In genomic region chr6:27642744-27643456, GRCh38 we compare ENCODE assay signal across 29 cellular contexts.
"Had no signal": no experiment of that assay in that cellular context is flagged by ENCODE, and none has a peak within 500 bp of the region (broad histone marks: within the 10 kb centered on the region; RNA-seq: fewer than 3 reads in every experiment).

No MANE protein-coding gene starts in this region.

- H3K27ac Mint-ChIP-seq: effector memory CD8-positive, alpha-beta T cell; naive thymus-derived CD4-positive, alpha-beta T cell; nephron; neural progenitor cell; progenitor cell of endocrine pancreas; stimulated activated effector memory CD8-positive, alpha-beta T cell treated with anti-CD3 and anti-CD28 coated beads, Interleukin-12 subunit alpha, Interleukin-12 subunit beta, amount 100 ng/mL, for 72 hours had no signal

- H2AFZ ChIP-seq: neural progenitor cell, parathyroid adenoma had no signal

- H3K27ac ChIP-seq: esophagus squamous epithelium, heart right ventricle, left lung, neural progenitor cell, parathyroid adenoma, stomach, thyroid gland had no signal

- H3K9me3 Mint-ChIP-seq: effector memory CD8-positive, alpha-beta T cell had no signal

- H3K4me1 Mint-ChIP-seq: nephron; neural progenitor cell; stimulated activated effector memory CD8-positive, alpha-beta T cell treated with anti-CD3 and anti-CD28 coated beads, Interleukin-12 subunit alpha, Interleukin-12 subunit beta, amount 100 ng/mL, for 72 hours had no signal

- H3K9ac ChIP-seq: neural progenitor cell, parathyroid adenoma had no signal

- H3K27me3 ChIP-seq: neural progenitor cell, thyroid gland had no signal

- H3K79me2 ChIP-seq: parathyroid adenoma had no signal

- H3K4me3 Mint-ChIP-seq: effector memory CD8-positive, alpha-beta T cell; naive thymus-derived CD4-positive, alpha-beta T cell; nephron; neural progenitor cell; stimulated activated effector memory CD8-positive, alpha-beta T cell treated with anti-CD3 and anti-CD28 coated beads, Interleukin-12 subunit alpha, Interleukin-12 subunit beta, amount 100 ng/mL, for 72 hours had no signal

- DNase-seq: cortex of kidney; effector memory CD8-positive, alpha-beta T cell; erythroblast; esophagus squamous epithelium; foreskin melanocyte; glutamatergic neuron; heart right ventricle; hippocampal formation; left cardiac atrium; left lung; mesendoderm; midbrain; naive thymus-derived CD4-positive, alpha-beta T cell; stimulated activated CD4-positive, alpha-beta T cell treated with anti-CD3 and anti-CD28 coated beads, Interleukin-12 subunit alpha, Interleukin-12 subunit beta, amount 100 ng/mL, for 4 hours; stimulated activated CD4-positive, alpha-beta T cell treated with anti-CD3 and anti-CD28 coated beads, Interleukin-1b, Interleukin-23, amount 100 ng/mL, for 48 hours; stimulated activated CD4-positive, alpha-beta T cell treated with anti-CD3 and anti-CD28 coated beads, Interleukin-4, amount 100 ng/mL, for 1 hour; stimulated activated naive CD4-positive, alpha-beta T cell treated with Interleukin-2 at 50 U/mL for 16 hours; stomach; thyroid gland; trophoblast cell had no signal

- H3K4me2 ChIP-seq: neural progenitor cell, smooth muscle cell had no signal

- H3K36me3 Mint-ChIP-seq: neural progenitor cell; stimulated activated effector memory CD8-positive, alpha-beta T cell treated with anti-CD3 and anti-CD28 coated beads, Interleukin-12 subunit alpha, Interleukin-12 subunit beta, amount 100 ng/mL, for 72 hours had no signal

- H3K9me3 ChIP-seq: esophagus squamous epithelium, left lung, thyroid gland had no signal

- H3K36me3 ChIP-seq: esophagus squamous epithelium, heart right ventricle, left lung, neural progenitor cell, stomach, thyroid gland had no signal

- H3K4me1 ChIP-seq: esophagus squamous epithelium, heart right ventricle, left lung, neural progenitor cell, parathyroid adenoma, stomach, thyroid gland had no signal

- H3K27me3 Mint-ChIP-seq: progenitor cell of endocrine pancreas had no signal

- FAIRE-seq: endometrium, islet of Langerhans had no signal

- H3K4me3 ChIP-seq: esophagus squamous epithelium, heart right ventricle, left lung, neural progenitor cell, smooth muscle cell, stomach, thyroid gland had no signal

- ATAC-seq: effector memory CD8-positive, alpha-beta T cell; heart right ventricle; left cardiac atrium; left lung; naive thymus-derived CD4-positive, alpha-beta T cell; sciatic nerve; stimulated activated effector memory CD8-positive, alpha-beta T cell treated with anti-CD3 and anti-CD28 coated beads, Interleukin-12 subunit alpha, Interleukin-12 subunit beta, amount 100 ng/mL, for 72 hours had no signal
